8 cellular contexts compared by ENCODE assay signal in genomic region chr21:37366488-37367300, GRCh38.
DNase-seq lines count a peak whose midpoint lies in the region; ATAC-seq, FAIRE-seq and TF ChIP-seq lines count a peak whose summit lies in the region.

Gene DYRK1A (plus strand): TSS chr21:37366773. CDS start chr21:37420375, 53,602 bp downstream.

- FAIRE-seq in islet of Langerhans (lab: Jason Lieb, UNC), result peak; percentile 96

- no peak for TF ChIP-seq CTCF in AG09319 (IDR thresholded peaks at IDR 0.05; ENCODE audit: low read depth, low read length)

- DNase-seq in AG09319 (ENCODE audit: extremely low read depth, low read depth) (peak; percentile 99), NCI-H446 treated with DMSO at 0.1 percent for 48 hours (lab: John Stamatoyannopoulos, UW) (peak; percentile 98), cerebellar cortex (ENCODE audit: low spot score) (peak; percentile 99)
- DNase-seq in stimulated activated CD4-positive, alpha-beta T cell treated with anti-CD3 and anti-CD28 coated beads, Interleukin-12 subunit alpha, Interleukin-12 subunit beta, amount 100 ng/mL, for 4 hours, result peak; percentile 97

- ATAC-seq in GM19035 (IDR thresholded peaks at IDR 0.05; ENCODE audit: unreplicated experiment), result peak; percentile 70
- ATAC-seq in HG03354 (IDR thresholded peaks at IDR 0.05; ENCODE audit: poor library complexity, severe bottlenecking, unreplicated experiment), result peak; percentile 65
- peak; percentile 76 to 78 for ATAC-seq in activated CD4-positive, CD25-positive, alpha-beta regulatory T cell treated with anti-CD3 and anti-CD28 coated beads, Interleukin-2, amount 50 U/mL, for 24 hours

Comparison
In these comparisons a context has a peak if more than half of its experiments do, and no peak if none do; other contexts are left out.
1. Peak in every context shown above with its lines: DNase-seq and ATAC-seq.